Comparison of ENCODE assay signal across 11 cellular contexts in the genomic region with DNA sequence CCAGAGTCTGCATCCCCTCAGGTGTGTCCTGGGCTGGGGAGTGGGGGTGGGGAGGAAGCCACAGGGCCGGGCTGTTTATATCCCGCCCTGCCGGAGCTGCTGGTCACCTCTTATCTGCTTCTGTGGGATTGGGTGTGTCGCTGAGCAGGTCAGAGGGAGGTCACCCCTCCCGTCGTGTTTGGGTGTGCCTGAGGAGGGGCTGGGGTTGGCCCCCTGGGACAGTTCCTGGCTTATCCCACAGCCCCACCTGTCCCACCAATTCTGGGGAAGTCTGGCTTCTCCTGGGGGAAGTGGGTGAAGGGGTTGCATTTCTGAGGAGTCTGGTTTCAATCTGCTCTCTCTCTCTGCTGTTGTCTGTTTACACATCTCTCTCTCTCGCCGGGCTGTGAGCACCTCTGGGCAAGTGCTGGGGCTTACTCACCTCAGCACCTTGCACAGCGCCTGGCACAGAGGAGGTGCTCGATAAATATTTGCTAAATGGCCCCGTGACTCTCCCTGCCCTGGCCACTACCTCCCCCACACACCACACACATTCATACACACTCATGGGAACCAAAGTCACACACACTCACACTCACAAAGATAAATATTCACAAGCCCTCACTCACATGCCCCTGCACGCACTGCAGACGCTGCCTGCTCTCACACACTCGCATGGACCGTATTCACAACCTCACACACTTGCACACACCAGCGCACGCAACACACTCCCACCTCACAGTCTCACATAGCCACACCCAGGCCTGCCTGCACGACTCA. TPM values are rescaled to one million over a fixed set of nuclear protein-coding genes. Genes with fewer than 3 reads are reported as not detected.
A peak's percentile ranks its signal among the peaks of the same experiment; 100 is the strongest.
DNase-seq lines count a peak whose midpoint lies in the region; ATAC-seq lines count a peak whose summit lies in the region.
"Had no signal": no experiment of that assay in that cellular context is flagged by ENCODE, and none has a peak within 500 bp of the region (broad histone marks: within the 10 kb centered on the region; RNA-seq: fewer than 3 reads in every experiment).

No MANE protein-coding gene starts in this region.

- peaks cover 2% of the 10 kb centered on the region for H3K36me3 Mint-ChIP-seq in T-helper 17 cell (ENCODE audit: low read depth)
- peaks cover 0 to 2% of the 10 kb centered on the region in 2 donors for H3K36me3 Mint-ChIP-seq in stimulated activated naive B cell treated with anti-CD40 and anti-IgM and Interleukin-4, amounts not matched to agents 10 μg/mL and 1 μg/mL and 100 μg/mL, for 72 hours

- ATAC-seq in Right ventricle myocardium superior (ENCODE audit: poor library complexity) (peak; percentile 53), T-helper 17 cell (no peak), GM21723 (IDR thresholded peaks at IDR 0.05; ENCODE audit: unreplicated experiment) (no peak)
- no peak for ATAC-seq in stimulated activated naive B cell treated with anti-CD40 and anti-IgM and Interleukin-4, amounts not matched to agents 10 μg/mL and 1 μg/mL and 100 μg/mL, for 72 hours (replicated peaks)

- H3K4me1 Mint-ChIP-seq in T-helper 17 cell: peaks cover 2% of the 10 kb centered on the region
- no peaks in the 10 kb centered on the region for H3K4me1 Mint-ChIP-seq in stimulated activated naive B cell treated with anti-CD40 and anti-IgM and Interleukin-4, amounts not matched to agents 10 μg/mL and 1 μg/mL and 100 μg/mL, for 72 hours

- no peak overlapping the region for H3K27ac Mint-ChIP-seq in T-helper 17 cell
- no peak overlapping the region for H3K27ac Mint-ChIP-seq in stimulated activated naive B cell treated with anti-CD40 and anti-IgM and Interleukin-4, amounts not matched to agents 10 μg/mL and 1 μg/mL and 100 μg/mL, for 72 hours

- DNase-seq in Right ventricle myocardium superior (no peak), cardiac septum (ENCODE audit: low spot score) (no peak), T-helper 17 cell (no peak), kidney tubule cell (ENCODE audit: low spot score) (peak; percentile 96), GDM1 (lab: John Stamatoyannopoulos, UW) (no peak), cerebellar cortex (ENCODE audit: low spot score) (no peak)
- no peak for DNase-seq in stimulated activated naive B cell treated with anti-CD40 and anti-IgM and Interleukin-4, amounts not matched to agents 10 μg/mL and 1 μg/mL and 100 μg/mL, for 72 hours
- DNase-seq: activated CD4-positive, alpha-beta T cell treated with anti-CD3 and anti-CD28 coated beads for 4 hours; cerebellar nuclear complex; midbrain had no signal

- no peaks in the 10 kb centered on the region for H3K9me3 ChIP-seq in T-helper 17 cell (ENCODE audit: control insufficient read depth, low read length, poor library complexity, severe bottlenecking)

- H3K9me3 Mint-ChIP-seq in stimulated activated naive B cell treated with anti-CD40 and anti-IgM and Interleukin-4, amounts not matched to agents 10 μg/mL and 1 μg/mL and 100 μg/mL, for 72 hours: no peaks in the 10 kb centered on the region

- H3K27me3 Mint-ChIP-seq in T-helper 17 cell: peaks cover 45% of the 10 kb centered on the region
- H3K27me3 Mint-ChIP-seq in stimulated activated naive B cell treated with anti-CD40 and anti-IgM and Interleukin-4, amounts not matched to agents 10 μg/mL and 1 μg/mL and 100 μg/mL, for 72 hours: peaks cover 33 to 45% of the 10 kb centered on the region in 2 donors

- peak overlapping the region; percentile 42 for H3K4me3 Mint-ChIP-seq in T-helper 17 cell
- H3K4me3 Mint-ChIP-seq in stimulated activated naive B cell treated with anti-CD40 and anti-IgM and Interleukin-4, amounts not matched to agents 10 μg/mL and 1 μg/mL and 100 μg/mL, for 72 hours: no peak overlapping the region

- intact Hi-C loops in Right ventricle myocardium superior (cut with DNase I): no loop called here
- intact Hi-C loops in cardiac septum (cut with DNase I): no loop called here

RNA-seq across cellular contexts. Expression of gene ELF3, which starts 8.3 kb away (rescaled TPM):
- total RNA-seq in Right ventricle myocardium superior (0.65 TPM), cardiac septum (2.0 TPM), T-helper 17 cell (1 to 10 TPM; 1.6 to 2.0 TPM)

RNA-seq across cellular contexts. Expression of gene RNPEP, which starts 36.2 kb away (rescaled TPM):
- total RNA-seq in Right ventricle myocardium superior: 15.4 TPM
- total RNA-seq in cardiac septum: 17.4 TPM
- total RNA-seq in T-helper 17 cell: 10 to 100 TPM; 21.4 to 28.6 TPM
